In the genomic region with DNA sequence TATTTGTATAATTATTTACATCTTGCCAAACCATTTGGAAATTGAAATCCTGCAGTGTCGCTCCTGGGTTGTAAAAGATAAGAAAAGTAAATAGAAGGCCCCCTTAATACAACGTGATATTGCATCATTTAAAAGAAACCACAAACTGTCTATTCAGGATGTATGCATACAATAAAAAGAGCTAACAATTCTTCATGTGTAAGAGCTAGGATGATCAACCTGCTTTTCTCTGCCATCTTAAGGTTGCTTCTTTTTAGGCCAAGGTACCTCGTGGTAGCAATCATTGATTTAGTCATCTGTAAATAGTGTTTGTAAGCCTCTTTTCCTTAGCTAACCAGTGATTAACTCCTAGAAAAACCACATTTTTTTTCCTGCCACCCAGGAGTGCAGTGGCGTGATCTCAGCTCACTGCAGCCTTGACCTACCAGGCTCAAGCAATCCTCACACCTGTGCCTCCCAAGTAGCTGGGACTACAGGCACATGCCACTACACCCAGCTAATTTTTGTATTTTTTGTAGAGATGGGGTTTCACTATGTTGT, we compare ENCODE assay signal across 1 cellular context.
TF ChIP-seq lines count a peak whose summit lies in the region.

No MANE protein-coding gene starts in this region.

TF ChIP-seq in K562, 482 proteins besides CTCF, POLR2A, EP300 and RAD21 (continued from another document and continues in another):
- TF ChIP-seq, protein P1, sequence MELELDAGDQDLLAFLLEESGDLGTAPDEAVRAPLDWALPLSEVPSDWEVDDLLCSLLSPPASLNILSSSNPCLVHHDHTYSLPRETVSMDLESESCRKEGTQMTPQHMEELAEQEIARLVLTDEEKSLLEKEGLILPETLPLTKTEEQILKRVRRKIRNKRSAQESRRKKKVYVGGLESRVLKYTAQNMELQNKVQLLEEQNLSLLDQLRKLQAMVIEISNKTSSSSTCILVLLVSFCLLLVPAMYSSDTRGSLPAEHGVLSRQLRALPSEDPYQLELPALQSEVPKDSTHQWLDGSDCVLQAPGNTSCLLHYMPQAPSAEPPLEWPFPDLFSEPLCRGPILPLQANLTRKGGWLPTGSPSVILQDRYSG (tag; conservative IDR thresholded peaks at IDR 0.05; ENCODE audit: low read depth): no peak
- TF ChIP-seq ZNF311 (CRISPR knock-in tag; IDR thresholded peaks at IDR 0.05) (no peak), TGIF2 (CRISPR knock-in tag; IDR thresholded peaks at IDR 0.05) (no peak), CHD1 (IDR thresholded peaks at IDR 0.05; ENCODE audit: low read length) (no peak), JUN (IDR thresholded peaks at IDR 0.05; ENCODE audit: borderline replicate concordance, low read depth, low read length) (no peak), JUN (CRISPR knock-in tag; IDR thresholded peaks at IDR 0.05; ENCODE audit: borderline replicate concordance) (no peak), SNIP1 (IDR thresholded peaks at IDR 0.05; ENCODE audit: low read depth) (no peak), HMG20A (CRISPR knock-in tag; conservative IDR thresholded peaks at IDR 0.05) (no peak), KAT8 (IDR thresholded peaks at IDR 0.05; ENCODE audit: low read depth) (no peak), PHB (CRISPR knock-in tag; IDR thresholded peaks at IDR 0.05) (no peak), NCOA1 (IDR thresholded peaks at IDR 0.05; ENCODE audit: low read depth) (peak; percentile 40; the same call in 1 of the 2 replicates), SUPT5H (IDR thresholded peaks at IDR 0.05) (no peak), FUS (optimal IDR thresholded peaks at IDR 0.05; ENCODE audit: low read depth, low read length) (no peak), COPS2 (conservative IDR thresholded peaks at IDR 0.05) (no peak), TAF7 (tag; IDR thresholded peaks at IDR 0.05) (no peak), MTA1 (IDR thresholded peaks at IDR 0.05; ENCODE audit: borderline replicate concordance) (no peak), MBD2 (IDR thresholded peaks at IDR 0.05; ENCODE audit: borderline replicate concordance, low read depth) (no peak), MAZ (CRISPR knock-in tag; conservative IDR thresholded peaks at IDR 0.05 in 1 of 2, IDR thresholded peaks at IDR 0.05 in 1 of 2) (no peak), ILK (tag; IDR thresholded peaks at IDR 0.05; ENCODE audit: borderline replicate concordance, low read depth) (no peak), GTF2F1 (IDR thresholded peaks at IDR 0.05; ENCODE audit: low read depth, low read length) (no peak), NCOR1 (IDR thresholded peaks at IDR 0.05) (no peak), SRSF9 (IDR thresholded peaks at IDR 0.05; ENCODE audit: borderline replicate concordance, low read depth, low read length) (no peak), TRIM24 (IDR thresholded peaks at IDR 0.05) (peak; percentile 16 to 17; a peak in 1 of 4 replicates), ZNF668 (CRISPR knock-in tag; IDR thresholded peaks at IDR 0.05) (no peak), RAD51 (IDR thresholded peaks at IDR 0.05; ENCODE audit: borderline replicate concordance, low read depth) (no peak), ZKSCAN8 (CRISPR knock-in tag; IDR thresholded peaks at IDR 0.05) (no peak), DIDO1 (tag; IDR thresholded peaks at IDR 0.05; ENCODE audit: low read depth) (no peak), ELF2 (CRISPR knock-in tag; IDR thresholded peaks at IDR 0.05) (no peak), BRD9 (IDR thresholded peaks at IDR 0.05; ENCODE audit: low read depth, partially characterized antibody) (no peak), HDGF (IDR thresholded peaks at IDR 0.05) (no peak), SREBF2 (CRISPR knock-in tag; IDR thresholded peaks at IDR 0.05) (no peak), BRCA1 (IDR thresholded peaks at IDR 0.05) (no peak), BRCA1 (CRISPR knock-in tag; IDR thresholded peaks at IDR 0.05) (no peak), WHSC1 (IDR thresholded peaks at IDR 0.05; ENCODE audit: low read length) (no peak), MCM3 (IDR thresholded peaks at IDR 0.05) (no peak), SETDB1 (IDR thresholded peaks at IDR 0.05; ENCODE audit: low read length) (no peak), KLF1 (tag; IDR thresholded peaks at IDR 0.05) (no peak), SMARCA4 (IDR thresholded peaks at IDR 0.05) (no peak; the same call in 1 of the 2 replicates), YY1 (IDR thresholded peaks at IDR 0.05; ENCODE audit: borderline replicate concordance in 1 of 3, control insufficient read depth in 1 of 3, extremely low read depth in 1 of 3, insufficient read depth in 3 of 3, insufficient read length in 1 of 3, insufficient replicate concordance in 2 of 3, low read depth in 1 of 3, low read length in 2 of 3) (no peak), ZNF830 (CRISPR knock-in tag; IDR thresholded peaks at IDR 0.05) (no peak), FOS (IDR thresholded peaks at IDR 0.05; ENCODE audit: extremely low read depth, insufficient read length) (no peak), ATF7 (IDR thresholded peaks at IDR 0.05) (peak; percentile 29; the same call in 1 of the 2 replicates), SRSF3 (IDR thresholded peaks at IDR 0.05; ENCODE audit: insufficient read depth, low read length) (no peak)
- TF ChIP-seq, protein P2, sequence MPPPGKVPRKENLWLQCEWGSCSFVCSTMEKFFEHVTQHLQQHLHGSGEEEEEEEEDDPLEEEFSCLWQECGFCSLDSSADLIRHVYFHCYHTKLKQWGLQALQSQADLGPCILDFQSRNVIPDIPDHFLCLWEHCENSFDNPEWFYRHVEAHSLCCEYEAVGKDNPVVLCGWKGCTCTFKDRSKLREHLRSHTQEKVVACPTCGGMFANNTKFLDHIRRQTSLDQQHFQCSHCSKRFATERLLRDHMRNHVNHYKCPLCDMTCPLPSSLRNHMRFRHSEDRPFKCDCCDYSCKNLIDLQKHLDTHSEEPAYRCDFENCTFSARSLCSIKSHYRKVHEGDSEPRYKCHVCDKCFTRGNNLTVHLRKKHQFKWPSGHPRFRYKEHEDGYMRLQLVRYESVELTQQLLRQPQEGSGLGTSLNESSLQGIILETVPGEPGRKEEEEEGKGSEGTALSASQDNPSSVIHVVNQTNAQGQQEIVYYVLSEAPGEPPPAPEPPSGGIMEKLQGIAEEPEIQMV (tag; conservative IDR thresholded peaks at IDR 0.05; ENCODE audit: low read depth): no peak
- TF ChIP-seq, protein P3, sequence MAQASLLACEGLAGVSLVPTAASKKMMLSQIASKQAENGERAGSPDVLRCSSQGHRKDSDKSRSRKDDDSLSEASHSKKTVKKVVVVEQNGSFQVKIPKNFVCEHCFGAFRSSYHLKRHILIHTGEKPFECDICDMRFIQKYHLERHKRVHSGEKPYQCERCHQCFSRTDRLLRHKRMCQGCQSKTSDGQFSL (CRISPR knock-in tag; IDR thresholded peaks at IDR 0.05): no peak
- TF ChIP-seq, protein P3 (tag; IDR thresholded peaks at IDR 0.05): no peak
- TF ChIP-seq, protein P4, sequence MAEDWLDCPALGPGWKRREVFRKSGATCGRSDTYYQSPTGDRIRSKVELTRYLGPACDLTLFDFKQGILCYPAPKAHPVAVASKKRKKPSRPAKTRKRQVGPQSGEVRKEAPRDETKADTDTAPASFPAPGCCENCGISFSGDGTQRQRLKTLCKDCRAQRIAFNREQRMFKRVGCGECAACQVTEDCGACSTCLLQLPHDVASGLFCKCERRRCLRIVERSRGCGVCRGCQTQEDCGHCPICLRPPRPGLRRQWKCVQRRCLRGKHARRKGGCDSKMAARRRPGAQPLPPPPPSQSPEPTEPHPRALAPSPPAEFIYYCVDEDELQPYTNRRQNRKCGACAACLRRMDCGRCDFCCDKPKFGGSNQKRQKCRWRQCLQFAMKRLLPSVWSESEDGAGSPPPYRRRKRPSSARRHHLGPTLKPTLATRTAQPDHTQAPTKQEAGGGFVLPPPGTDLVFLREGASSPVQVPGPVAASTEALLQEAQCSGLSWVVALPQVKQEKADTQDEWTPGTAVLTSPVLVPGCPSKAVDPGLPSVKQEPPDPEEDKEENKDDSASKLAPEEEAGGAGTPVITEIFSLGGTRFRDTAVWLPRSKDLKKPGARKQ (CRISPR knock-in tag; IDR thresholded peaks at IDR 0.05): no peak
- TF ChIP-seq, protein P5, sequence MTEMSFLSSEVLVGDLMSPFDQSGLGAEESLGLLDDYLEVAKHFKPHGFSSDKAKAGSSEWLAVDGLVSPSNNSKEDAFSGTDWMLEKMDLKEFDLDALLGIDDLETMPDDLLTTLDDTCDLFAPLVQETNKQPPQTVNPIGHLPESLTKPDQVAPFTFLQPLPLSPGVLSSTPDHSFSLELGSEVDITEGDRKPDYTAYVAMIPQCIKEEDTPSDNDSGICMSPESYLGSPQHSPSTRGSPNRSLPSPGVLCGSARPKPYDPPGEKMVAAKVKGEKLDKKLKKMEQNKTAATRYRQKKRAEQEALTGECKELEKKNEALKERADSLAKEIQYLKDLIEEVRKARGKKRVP (CRISPR knock-in tag; IDR thresholded peaks at IDR 0.05): peak; percentile 92
- TF ChIP-seq, protein P6, sequence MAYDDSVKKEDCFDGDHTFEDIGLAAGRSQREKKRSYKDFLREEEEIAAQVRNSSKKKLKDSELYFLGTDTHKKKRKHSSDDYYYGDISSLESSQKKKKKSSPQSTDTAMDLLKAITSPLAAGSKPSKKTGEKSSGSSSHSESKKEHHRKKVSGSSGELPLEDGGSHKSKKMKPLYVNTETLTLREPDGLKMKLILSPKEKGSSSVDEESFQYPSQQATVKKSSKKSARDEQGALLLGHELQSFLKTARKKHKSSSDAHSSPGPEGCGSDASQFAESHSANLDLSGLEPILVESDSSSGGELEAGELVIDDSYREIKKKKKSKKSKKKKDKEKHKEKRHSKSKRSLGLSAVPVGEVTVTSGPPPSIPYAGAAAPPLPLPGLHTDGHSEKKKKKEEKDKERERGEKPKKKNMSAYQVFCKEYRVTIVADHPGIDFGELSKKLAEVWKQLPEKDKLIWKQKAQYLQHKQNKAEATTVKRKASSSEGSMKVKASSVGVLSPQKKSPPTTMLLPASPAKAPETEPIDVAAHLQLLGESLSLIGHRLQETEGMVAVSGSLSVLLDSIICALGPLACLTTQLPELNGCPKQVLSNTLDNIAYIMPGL (CRISPR knock-in tag; IDR thresholded peaks at IDR 0.05): no peak
- TF ChIP-seq, protein P7, sequence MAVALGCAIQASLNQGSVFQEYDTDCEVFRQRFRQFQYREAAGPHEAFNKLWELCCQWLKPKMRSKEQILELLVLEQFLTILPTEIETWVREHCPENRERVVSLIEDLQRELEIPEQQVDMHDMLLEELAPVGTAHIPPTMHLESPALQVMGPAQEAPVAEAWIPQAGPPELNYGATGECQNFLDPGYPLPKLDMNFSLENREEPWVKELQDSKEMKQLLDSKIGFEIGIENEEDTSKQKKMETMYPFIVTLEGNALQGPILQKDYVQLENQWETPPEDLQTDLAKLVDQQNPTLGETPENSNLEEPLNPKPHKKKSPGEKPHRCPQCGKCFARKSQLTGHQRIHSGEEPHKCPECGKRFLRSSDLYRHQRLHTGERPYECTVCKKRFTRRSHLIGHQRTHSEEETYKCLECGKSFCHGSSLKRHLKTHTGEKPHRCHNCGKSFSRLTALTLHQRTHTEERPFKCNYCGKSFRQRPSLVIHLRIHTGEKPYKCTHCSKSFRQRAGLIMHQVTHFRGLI (CRISPR knock-in tag; IDR thresholded peaks at IDR 0.05): no peak
- TF ChIP-seq, protein P8, sequence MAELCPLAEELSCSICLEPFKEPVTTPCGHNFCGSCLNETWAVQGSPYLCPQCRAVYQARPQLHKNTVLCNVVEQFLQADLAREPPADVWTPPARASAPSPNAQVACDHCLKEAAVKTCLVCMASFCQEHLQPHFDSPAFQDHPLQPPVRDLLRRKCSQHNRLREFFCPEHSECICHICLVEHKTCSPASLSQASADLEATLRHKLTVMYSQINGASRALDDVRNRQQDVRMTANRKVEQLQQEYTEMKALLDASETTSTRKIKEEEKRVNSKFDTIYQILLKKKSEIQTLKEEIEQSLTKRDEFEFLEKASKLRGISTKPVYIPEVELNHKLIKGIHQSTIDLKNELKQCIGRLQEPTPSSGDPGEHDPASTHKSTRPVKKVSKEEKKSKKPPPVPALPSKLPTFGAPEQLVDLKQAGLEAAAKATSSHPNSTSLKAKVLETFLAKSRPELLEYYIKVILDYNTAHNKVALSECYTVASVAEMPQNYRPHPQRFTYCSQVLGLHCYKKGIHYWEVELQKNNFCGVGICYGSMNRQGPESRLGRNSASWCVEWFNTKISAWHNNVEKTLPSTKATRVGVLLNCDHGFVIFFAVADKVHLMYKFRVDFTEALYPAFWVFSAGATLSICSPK (IDR thresholded peaks at IDR 0.05; ENCODE audit: borderline replicate concordance): no peak
- TF ChIP-seq, protein P9, sequence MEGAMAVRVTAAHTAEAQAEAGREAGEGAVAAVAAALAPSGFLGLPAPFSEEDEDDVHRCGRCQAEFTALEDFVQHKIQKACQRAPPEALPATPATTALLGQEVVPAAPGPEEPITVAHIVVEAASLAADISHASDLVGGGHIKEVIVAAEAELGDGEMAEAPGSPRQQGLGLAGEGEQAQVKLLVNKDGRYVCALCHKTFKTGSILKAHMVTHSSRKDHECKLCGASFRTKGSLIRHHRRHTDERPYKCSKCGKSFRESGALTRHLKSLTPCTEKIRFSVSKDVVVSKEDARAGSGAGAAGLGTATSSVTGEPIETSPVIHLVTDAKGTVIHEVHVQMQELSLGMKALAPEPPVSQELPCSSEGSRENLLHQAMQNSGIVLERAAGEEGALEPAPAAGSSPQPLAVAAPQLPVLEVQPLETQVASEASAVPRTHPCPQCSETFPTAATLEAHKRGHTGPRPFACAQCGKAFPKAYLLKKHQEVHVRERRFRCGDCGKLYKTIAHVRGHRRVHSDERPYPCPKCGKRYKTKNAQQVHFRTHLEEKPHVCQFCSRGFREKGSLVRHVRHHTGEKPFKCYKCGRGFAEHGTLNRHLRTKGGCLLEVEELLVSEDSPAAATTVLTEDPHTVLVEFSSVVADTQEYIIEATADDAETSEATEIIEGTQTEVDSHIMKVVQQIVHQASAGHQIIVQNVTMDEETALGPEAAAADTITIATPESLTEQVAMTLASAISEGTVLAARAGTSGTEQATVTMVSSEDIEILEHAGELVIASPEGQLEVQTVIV (CRISPR knock-in tag; IDR thresholded peaks at IDR 0.05; ENCODE audit: borderline replicate concordance): no peak
- TF ChIP-seq, protein P10, sequence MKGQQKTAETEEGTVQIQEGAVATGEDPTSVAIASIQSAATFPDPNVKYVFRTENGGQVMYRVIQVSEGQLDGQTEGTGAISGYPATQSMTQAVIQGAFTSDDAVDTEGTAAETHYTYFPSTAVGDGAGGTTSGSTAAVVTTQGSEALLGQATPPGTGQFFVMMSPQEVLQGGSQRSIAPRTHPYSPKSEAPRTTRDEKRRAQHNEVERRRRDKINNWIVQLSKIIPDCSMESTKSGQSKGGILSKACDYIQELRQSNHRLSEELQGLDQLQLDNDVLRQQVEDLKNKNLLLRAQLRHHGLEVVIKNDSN (CRISPR knock-in tag; IDR thresholded peaks at IDR 0.05): no peak
- TF ChIP-seq, protein P11, sequence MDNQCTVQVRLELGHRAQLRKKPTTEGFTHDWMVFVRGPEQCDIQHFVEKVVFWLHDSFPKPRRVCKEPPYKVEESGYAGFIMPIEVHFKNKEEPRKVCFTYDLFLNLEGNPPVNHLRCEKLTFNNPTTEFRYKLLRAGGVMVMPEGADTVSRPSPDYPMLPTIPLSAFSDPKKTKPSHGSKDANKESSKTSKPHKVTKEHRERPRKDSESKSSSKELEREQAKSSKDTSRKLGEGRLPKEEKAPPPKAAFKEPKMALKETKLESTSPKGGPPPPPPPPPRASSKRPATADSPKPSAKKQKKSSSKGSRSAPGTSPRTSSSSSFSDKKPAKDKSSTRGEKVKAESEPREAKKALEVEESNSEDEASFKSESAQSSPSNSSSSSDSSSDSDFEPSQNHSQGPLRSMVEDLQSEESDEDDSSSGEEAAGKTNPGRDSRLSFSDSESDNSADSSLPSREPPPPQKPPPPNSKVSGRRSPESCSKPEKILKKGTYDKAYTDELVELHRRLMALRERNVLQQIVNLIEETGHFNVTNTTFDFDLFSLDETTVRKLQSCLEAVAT (IDR thresholded peaks at IDR 0.05): no peak
